ENCODE assay signal across 17 cellular contexts in the genomic region with DNA sequence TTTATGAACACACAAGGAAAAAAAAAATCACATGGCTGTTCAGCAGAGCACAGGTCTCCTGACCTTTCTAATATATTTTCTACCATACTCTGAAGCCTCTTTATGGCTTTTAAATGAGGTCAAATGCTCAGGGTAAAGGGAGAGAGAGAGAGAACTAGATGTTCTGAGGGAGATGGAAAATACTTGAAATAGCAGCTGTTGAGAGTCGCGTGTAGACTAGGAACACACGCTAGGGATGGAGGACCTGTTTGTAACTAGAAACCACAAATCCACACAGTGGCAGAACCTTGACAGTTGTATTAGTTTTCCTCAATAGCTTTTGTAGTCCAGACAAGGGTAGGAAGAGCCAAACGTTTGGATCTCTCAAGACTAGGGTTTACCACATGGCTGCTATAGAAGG.
DNase-seq lines count a peak whose midpoint lies in the region; FAIRE-seq and TF ChIP-seq lines count a peak whose summit lies in the region.
"Had no signal": no experiment of that assay in that cellular context is flagged by ENCODE, and none has a peak within 500 bp of the region (broad histone marks: within the 10 kb centered on the region; RNA-seq: fewer than 3 reads in every experiment).

No MANE protein-coding gene starts in this region.

- peaks cover 7 to 15% of the 10 kb centered on the region in 2 donors for H3K4me1 ChIP-seq in kidney (ENCODE audit: control insufficient read depth in 1 of 2, insufficient read depth in 1 of 2, low read depth in 1 of 2, low read length in 2 of 2)
- peaks cover 26% of the 10 kb centered on the region for H3K4me1 ChIP-seq in suprapubic skin
- H3K4me1 ChIP-seq: gastroesophageal sphincter, uterus had no signal

- H3K27ac ChIP-seq in kidney (ENCODE audit: low read depth in 2 of 2, low read length in 2 of 2), result peak overlapping the region; percentile 47 to 70
- peak overlapping the region; percentile 61 for H3K27ac ChIP-seq in suprapubic skin
- H3K27ac ChIP-seq: gastroesophageal sphincter, uterus had no signal

- DNase-seq in NCI-H524 (lab: John Stamatoyannopoulos, UW) (peak; percentile 8 to 58), NCI-H524 treated with DMSO at 0.1 percent for 48 hours (lab: John Stamatoyannopoulos, UW) (no peak), SHP77 (lab: John Stamatoyannopoulos, UW) (peak; percentile 37 to 61), kidney (no peak), suprapubic skin (ENCODE audit: low spot score in 2 of 2) (no peak), hypothalamus (lab: John Stamatoyannopoulos, UW) (no peak)
- no peak for DNase-seq in activated effector memory CD4-positive, alpha-beta T cell treated with Interleukin-2 at 50 U/mL for 16 hours
- no peak for DNase-seq in activated T-cell treated with anti-CD3 and anti-CD28 coated beads, Interleukin-2, amount 50 U/mL, for 1 hour
- DNase-seq: activated CD4-positive, alpha-beta T cell treated with anti-CD3 and anti-CD28 coated beads, Interleukin-2, amount 10 ng/mL, durations not matched to agents 24 days and 14 days; activated naive CD4-positive, alpha-beta T cell treated with anti-CD3 and anti-CD28 coated beads, Interleukin-2, amount 10 ng/mL, durations not matched to agents 7 days and 5 days; CD4-positive, alpha-beta memory T cell; NCI-H187; stimulated activated CD4-positive, alpha-beta T cell treated with anti-CD3 and anti-CD28 coated beads, Interleukin-15, amount 100 ng/mL, for 24 hours; stimulated activated naive B cell treated with anti-CD40 and anti-IgM and Interleukin-4, amounts not matched to agents 10 μg/mL and 1 μg/mL and 100 μg/mL, for 72 hours; uterus had no signal

- WGBS in suprapubic skin, result 51% methylated on average over 4 of the region's 4 CpGs

- no peak for FAIRE-seq in kidney (lab: Jason Lieb, UNC)
- FAIRE-seq: TTC549 had no signal

- intact Hi-C loops in kidney (cut with DNase I), result no loop called here

- peak overlapping the region in 1 of 2 donors; percentile 37 for H3K9ac ChIP-seq in kidney (ENCODE audit: low read length in 2 of 2)

- no peak for TF ChIP-seq CTCF in kidney (IDR thresholded peaks at IDR 0.05; ENCODE audit: borderline replicate concordance, extremely low read depth, insufficient read depth)
- TF ChIP-seq CTCF in suprapubic skin (IDR thresholded peaks at IDR 0.05), result no peak

- TF ChIP-seq POLR2A in suprapubic skin (IDR thresholded peaks at IDR 0.05), result no peak

- no peak for TF ChIP-seq EP300 in suprapubic skin (IDR thresholded peaks at IDR 0.05)

- no peaks in the 10 kb centered on the region for H3K9me3 ChIP-seq in kidney (ENCODE audit: control insufficient read depth in 1 of 2, low read length in 2 of 2)
- H3K9me3 ChIP-seq in suprapubic skin, result no peaks in the 10 kb centered on the region
- H3K9me3 ChIP-seq: gastroesophageal sphincter, uterus had no signal

- no peak overlapping the region for H3K4me3 ChIP-seq in kidney (ENCODE audit: low read length in 2 of 2)
- H3K4me3 ChIP-seq in suprapubic skin, result no peak overlapping the region
- H3K4me3 ChIP-seq: gastroesophageal sphincter, uterus had no signal

- H3K36me3 ChIP-seq in kidney (ENCODE audit: control insufficient read depth in 1 of 2, insufficient read depth in 2 of 2, low read length in 2 of 2) (no peaks in the 10 kb centered on the region), suprapubic skin (no peaks in the 10 kb centered on the region)
- H3K36me3 ChIP-seq: gastroesophageal sphincter, uterus had no signal

- H3K27me3 ChIP-seq in suprapubic skin, result no peaks in the 10 kb centered on the region
- H3K27me3 ChIP-seq: gastroesophageal sphincter, uterus had no signal

Comparison
In these comparisons a context has a peak if more than half of its experiments do, and no peak if none do; other contexts are left out.
1. DNase-seq: peak in NCI-H524 (2 of 2) and SHP77 (2 of 2); none in NCI-H524 treated with DMSO at 0.1 percent for 48 hours (single experiment), kidney (single experiment), suprapubic skin (0 of 2), hypothalamus (0 of 51), activated effector memory CD4-positive, alpha-beta T cell treated with Interleukin-2 at 50 U/mL for 16 hours (single experiment) and activated T-cell treated with anti-CD3 and anti-CD28 coated beads, Interleukin-2, amount 50 U/mL, for 1 hour (single experiment).